11 cellular contexts compared by ENCODE assay signal in the genomic region with DNA sequence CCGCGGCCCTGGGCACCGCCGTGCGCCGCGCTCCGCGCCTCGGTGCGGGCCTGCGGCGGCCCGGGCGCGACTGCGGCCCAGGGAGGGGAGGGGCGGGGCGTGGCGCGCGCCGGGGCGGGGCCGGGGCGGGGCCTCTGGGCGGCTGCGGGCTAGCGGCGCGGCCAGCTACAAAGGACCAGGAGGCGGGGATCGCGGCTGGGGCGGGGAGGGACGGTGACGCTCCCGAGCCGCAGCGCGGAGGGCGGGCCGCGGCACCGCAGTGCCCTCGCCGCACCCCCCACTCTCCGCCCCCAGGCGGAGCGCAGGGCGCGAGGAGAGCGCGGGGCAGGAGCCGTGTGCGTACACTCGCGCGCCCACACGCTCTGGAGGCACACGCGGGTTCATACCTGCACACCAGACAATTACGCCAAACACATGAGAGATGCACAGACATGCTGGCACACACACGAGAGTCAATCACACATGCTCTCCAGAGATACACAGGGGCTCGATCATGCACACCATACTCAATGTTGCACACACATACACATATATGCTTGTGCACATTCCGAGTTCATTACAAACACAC. TPM values are rescaled to one million over a fixed set of nuclear protein-coding genes. Genes with fewer than 3 reads are reported as not detected.
DNase-seq lines count a peak whose midpoint lies in the region; ATAC-seq and TF ChIP-seq lines count a peak whose summit lies in the region.
"Had no signal": no experiment of that assay in that cellular context is flagged by ENCODE, and none has a peak within 500 bp of the region (broad histone marks: within the 10 kb centered on the region; RNA-seq: fewer than 3 reads in every experiment).

A gene (minus strand): TSS at position 74 of the 568 bp plus-strand sequence. CDS start 117 bp downstream, outside the sequence.

- DNase-seq in ELF-1 (ENCODE audit: low read depth, low spot score) (peak; percentile 60), NCI-H2107 treated with DMSO at 0.1 percent for 48 hours (lab: John Stamatoyannopoulos, UW; ENCODE audit: unreplicated experiment) (peak; percentile 20), neural crest cell (ENCODE audit: low read depth, low spot score) (peak; percentile 55), SW 1271 (lab: John Stamatoyannopoulos, UW) (no peak), MG63 (no peak), activated gamma-delta T cell treated with Interleukin-2 at 50 U/mL for 16 hours (no peak)
- DNase-seq: activated CD4-positive, CD25-positive, alpha-beta regulatory T cell had no signal

- H3K27ac Mint-ChIP-seq in neural crest cell (ENCODE audit: unreplicated experiment) = no peak within 1 kb of the TSS

- H3K36me3 Mint-ChIP-seq in neural crest cell (ENCODE audit: low read depth) = no peaks in the 10 kb centered on the region

- H3K36me3 ChIP-seq in endocrine pancreas (ENCODE audit: control insufficient read depth, insufficient read depth, low read length) = no peaks in the 10 kb centered on the region
- no peaks in the 10 kb centered on the region for H3K36me3 ChIP-seq in MG63
- H3K36me3 ChIP-seq: vagina had no signal

- H3K27me3 ChIP-seq in endocrine pancreas (ENCODE audit: control insufficient read depth, insufficient read depth, low read length) (no peaks in the 10 kb centered on the region), MG63 (peaks cover 14% of the 10 kb centered on the region)

- no peaks in the 10 kb centered on the region for H3K4me1 ChIP-seq in endocrine pancreas (ENCODE audit: control insufficient read depth, insufficient read depth, low read length)

- H3K9me3 Mint-ChIP-seq in neural crest cell = no peaks in the 10 kb centered on the region

- H3K9ac ChIP-seq in endocrine pancreas (ENCODE audit: control insufficient read depth, insufficient read depth, low read length) = peak within 1 kb of the TSS; percentile 65

- no peaks in the 10 kb centered on the region for H3K9me3 ChIP-seq in endocrine pancreas (ENCODE audit: control insufficient read depth, low read length)
- no peaks in the 10 kb centered on the region for H3K9me3 ChIP-seq in MG63
- H3K9me3 ChIP-seq: vagina had no signal

- peaks cover 39% of the 10 kb centered on the region for H3K4me1 Mint-ChIP-seq in neural crest cell

- no peak for ATAC-seq in GM18511 (IDR thresholded peaks at IDR 0.05; ENCODE audit: unreplicated experiment)
- ATAC-seq: sciatic nerve had no signal

- H3K4me3 Mint-ChIP-seq in neural crest cell = peak within 1 kb of the TSS; percentile 92

- H3K27me3 Mint-ChIP-seq in neural crest cell (ENCODE audit: low read depth) = peaks cover 76% of the 10 kb centered on the region

- peak within 1 kb of the TSS; percentile 40 for H3K4me3 ChIP-seq in endocrine pancreas (ENCODE audit: control insufficient read depth, insufficient read depth, low read length)
- no peak within 1 kb of the TSS for H3K4me3 ChIP-seq in MG63

- no peak for TF ChIP-seq CTCF in neural crest cell (conservative IDR thresholded peaks at IDR 0.05)

RNA-seq across cellular contexts. Expression of the gene that starts here (rescaled TPM):
- total RNA-seq in neural crest cell = 245 and 251 TPM in 2 replicates
- total RNA-seq in MG63 (2014; rRNA removed; shearing (Covaris generic); ENCODE audit: low replicate concordance) = not detected in 2 replicates

Comparison
In these comparisons a context has a peak if more than half of its experiments do, and no peak if none do; other contexts are left out.
1. RNA of the gene that starts here (total RNA-seq): 245 to 251 TPM in neural crest cell; not detected in MG63; every median in the first group is over 100 times any median in the second.
2. DNase-seq: peak in ELF-1 (single experiment), NCI-H2107 treated with DMSO at 0.1 percent for 48 hours (single experiment) and neural crest cell (single experiment); none in SW 1271 (0 of 2), MG63 (single experiment) and activated gamma-delta T cell treated with Interleukin-2 at 50 U/mL for 16 hours (single experiment).